Comparison of ENCODE assay signal across 1 cellular context in genomic region chr18:3245853-3246635, GRCh38.
TF ChIP-seq lines count a peak whose summit lies in the region.

No MANE protein-coding gene starts in this region.

TF ChIP-seq in HepG2, 621 proteins besides CTCF, POLR2A, EP300 and RAD21 (continued from another document and continues in another):
- TF ChIP-seq HMGA1 (CRISPR knock-in tag; conservative IDR thresholded peaks at IDR 0.05): no peak
- peak; percentile 61; the same call in 1 of the 2 replicates for TF ChIP-seq ZC3H4 (CRISPR knock-in tag; IDR thresholded peaks at IDR 0.05; ENCODE audit: borderline replicate concordance)
- TF ChIP-seq HOMEZ (CRISPR knock-in tag; IDR thresholded peaks at IDR 0.05; ENCODE audit: low read depth): peak; percentile 29; the same call in 1 of the 2 replicates
- peak; percentile 51; the same call in 1 of the 2 replicates for TF ChIP-seq CBFB (CRISPR knock-in tag; IDR thresholded peaks at IDR 0.05)
- TF ChIP-seq ZBTB26 (CRISPR knock-in tag; IDR thresholded peaks at IDR 0.05; ENCODE audit: borderline replicate concordance): 0 out of 2 replicates have a peak, but pooled peaks have one; percentile 73
- TF ChIP-seq ZNF256 (CRISPR knock-in tag; conservative IDR thresholded peaks at IDR 0.05): 0 out of 2 replicates have a peak, but pooled peaks have one; percentile 61
- peak; percentile 75 for TF ChIP-seq ARID5B (CRISPR knock-in tag; IDR thresholded peaks at IDR 0.05)
- 0 out of 2 replicates have a peak, but pooled peaks have one; percentile 64 for TF ChIP-seq ZNF710 (CRISPR knock-in tag; IDR thresholded peaks at IDR 0.05; ENCODE audit: borderline replicate concordance)
- TF ChIP-seq XRCC5 (optimal IDR thresholded peaks at IDR 0.05; ENCODE audit: low read length): peak; percentile 77
- no peak for TF ChIP-seq CEBPB (IDR thresholded peaks at IDR 0.05; ENCODE audit: borderline replicate concordance, low read depth, low read length)
- no peak for TF ChIP-seq HNRNPUL1 (IDR thresholded peaks at IDR 0.05; ENCODE audit: low read depth, low read length)
- TF ChIP-seq ETV5 (CRISPR knock-in tag; IDR thresholded peaks at IDR 0.05; ENCODE audit: borderline replicate concordance): peak; percentile 46; the same call in 1 of the 2 replicates
- TF ChIP-seq TEAD3 (CRISPR knock-in tag; optimal IDR thresholded peaks at IDR 0.05; ENCODE audit: borderline replicate concordance): peak; percentile 76
- TF ChIP-seq PHF8 (CRISPR knock-in tag; IDR thresholded peaks at IDR 0.05): peak; percentile 56; the same call in 1 of the 2 replicates
- no peak for TF ChIP-seq ZNF296 (CRISPR knock-in tag; conservative IDR thresholded peaks at IDR 0.05)
- TF ChIP-seq ZNF317 (CRISPR knock-in tag; IDR thresholded peaks at IDR 0.05): no peak
- TF ChIP-seq HMGXB4 (CRISPR knock-in tag; IDR thresholded peaks at IDR 0.05; ENCODE audit: borderline replicate concordance in 1 of 2, low read depth in 1 of 2): peak; percentile 92 to 94
- 0 out of 2 replicates have a peak, but pooled peaks have one; percentile 46 for TF ChIP-seq ZNF761 (CRISPR knock-in tag; conservative IDR thresholded peaks at IDR 0.05)
- TF ChIP-seq ZSCAN29 (CRISPR knock-in tag; conservative IDR thresholded peaks at IDR 0.05): peak; percentile 95; the same call in 1 of the 2 replicates
- 0 out of 2 replicates have a peak, but pooled peaks have one; percentile 20 for TF ChIP-seq ZFP36L1 (CRISPR knock-in tag; IDR thresholded peaks at IDR 0.05)
- no peak for TF ChIP-seq KAT7 (CRISPR knock-in tag; IDR thresholded peaks at IDR 0.05; ENCODE audit: borderline replicate concordance)
- TF ChIP-seq SKIL (CRISPR knock-in tag; IDR thresholded peaks at IDR 0.05; ENCODE audit: borderline replicate concordance): peak; percentile 33; the same call in 1 of the 2 replicates
- TF ChIP-seq ELK4 (CRISPR knock-in tag; IDR thresholded peaks at IDR 0.05; ENCODE audit: borderline replicate concordance): no peak
- TF ChIP-seq ZNF451 (CRISPR knock-in tag; IDR thresholded peaks at IDR 0.05): no peak
- TF ChIP-seq MBD4 (IDR thresholded peaks at IDR 0.05; ENCODE audit: borderline replicate concordance, low read length): no peak
- 0 out of 2 replicates have a peak, but pooled peaks have one; percentile 21 for TF ChIP-seq ZNF337 (CRISPR knock-in tag; IDR thresholded peaks at IDR 0.05; ENCODE audit: borderline replicate concordance, low read depth)
- TF ChIP-seq BCL6 (CRISPR knock-in tag; IDR thresholded peaks at IDR 0.05): peak; percentile 73
- 0 out of 2 replicates have a peak, but pooled peaks have one; percentile 16 for TF ChIP-seq ZNF142 (CRISPR knock-in tag; IDR thresholded peaks at IDR 0.05)
- no peak for TF ChIP-seq MTA3 (CRISPR knock-in tag; IDR thresholded peaks at IDR 0.05)
- TF ChIP-seq RCOR2 (CRISPR knock-in tag; IDR thresholded peaks at IDR 0.05): peak; percentile 56; the same call in 1 of the 2 replicates
- TF ChIP-seq ZNF33A (CRISPR knock-in tag; IDR thresholded peaks at IDR 0.05; ENCODE audit: borderline replicate concordance): no peak; the same call in 1 of the 2 replicates
- TF ChIP-seq ZNF619 (CRISPR knock-in tag; IDR thresholded peaks at IDR 0.05): no peak
- 0 out of 2 replicates have a peak, but pooled peaks have one; percentile 26 for TF ChIP-seq POLR2AphosphoS5 (IDR thresholded peaks at IDR 0.05; ENCODE audit: low read depth, low read length)
- no peak for TF ChIP-seq RBAK (CRISPR knock-in tag; IDR thresholded peaks at IDR 0.05)
- 0 out of 2 replicates have a peak, but pooled peaks have one; percentile 39 for TF ChIP-seq ZNF556 (CRISPR knock-in tag; IDR thresholded peaks at IDR 0.05; ENCODE audit: borderline replicate concordance)
